ENCODE assay signal across 13 cellular contexts in the genomic region with DNA sequence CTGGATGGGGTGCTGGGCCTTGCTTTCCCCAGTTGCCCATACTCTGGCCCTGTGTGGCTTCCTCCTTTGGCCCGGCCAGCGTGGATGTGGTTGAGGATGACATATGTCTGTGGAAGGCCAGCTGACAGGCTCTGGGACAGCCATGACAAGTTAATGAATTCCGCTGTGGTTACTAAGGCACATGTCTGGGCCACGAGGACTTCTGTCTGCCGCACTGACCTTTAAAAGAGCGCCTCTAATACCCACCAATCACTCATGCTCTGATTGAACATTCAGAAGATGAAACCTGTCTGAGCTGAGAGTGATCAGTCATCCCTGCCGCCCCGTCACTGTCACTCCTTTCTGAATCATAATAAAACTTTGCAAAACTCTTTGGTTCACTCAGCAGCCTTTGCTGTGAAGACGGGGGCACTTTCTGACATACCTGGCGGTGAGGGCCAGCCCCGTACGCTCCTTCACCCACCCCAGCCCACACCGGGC.
A peak's percentile ranks its signal among the peaks of the same experiment; 100 is the strongest.
DNase-seq lines count a peak whose midpoint lies in the region; ATAC-seq, FAIRE-seq and TF ChIP-seq lines count a peak whose summit lies in the region.
"Had no signal": no experiment of that assay in that cellular context is flagged by ENCODE, and none has a peak within 500 bp of the region (broad histone marks: within the 10 kb centered on the region; RNA-seq: fewer than 3 reads in every experiment).

No MANE protein-coding gene starts in this region.

- H3K4me3 ChIP-seq in sigmoid colon: no peak overlapping the region
- H3K4me3 ChIP-seq in colonic mucosa: no peak overlapping the region
- H3K4me3 ChIP-seq: dorsolateral prefrontal cortex, gastrocnemius medialis, transverse colon had no signal

- H3K36me3 ChIP-seq in sigmoid colon: no peaks in the 10 kb centered on the region
- H3K36me3 ChIP-seq in colonic mucosa: no peaks in the 10 kb centered on the region
- H3K36me3 ChIP-seq: gastrocnemius medialis, transverse colon had no signal

- 80 to 90% methylated on average over 13 of the region's 13 CpGs for WGBS in sigmoid colon, 2 donors

- H3K9me3 ChIP-seq in sigmoid colon: no peaks in the 10 kb centered on the region
- H3K9me3 ChIP-seq in colonic mucosa: no peaks in the 10 kb centered on the region
- H3K9me3 ChIP-seq: gastrocnemius medialis, transverse colon had no signal

- no peak for FAIRE-seq in RCC 7860 (lab: Jason Lieb, UNC)

- H3K9me3 Mint-ChIP-seq in activated CD4-positive, alpha-beta memory T cell treated with anti-CD3 and anti-CD28 coated beads for 36 hours: no peaks in the 10 kb centered on the region
- no peaks in the 10 kb centered on the region for H3K9me3 Mint-ChIP-seq in activated CD4-positive, alpha-beta memory T cell treated with anti-CD3 and anti-CD28 coated beads, Interleukin-2, amount 10 ng/mL, durations not matched to agents 7 days and 5 days
- H3K9me3 Mint-ChIP-seq: activated naive CD4-positive, alpha-beta T cell treated with anti-CD3 and anti-CD28 coated beads, Interleukin-2, amount 50 U/mL, for 24 hours had no signal

- TF ChIP-seq EP300 in sigmoid colon (IDR thresholded peaks at IDR 0.05): no peak

- DNase-seq in activated CD4-positive, alpha-beta memory T cell treated with anti-CD3 and anti-CD28 coated beads for 36 hours: peak; percentile 85
- no peak for DNase-seq in activated CD4-positive, alpha-beta memory T cell treated with anti-CD3 and anti-CD28 coated beads, Interleukin-2, amount 10 ng/mL, durations not matched to agents 7 days and 5 days
- DNase-seq in RCC 7860 (ENCODE audit: low spot score) (peak; percentile 66), ureter (ENCODE audit: low spot score) (no peak), sigmoid colon (no peak), colonic mucosa (no peak)
- DNase-seq in stimulated activated CD4-positive, alpha-beta T cell treated with anti-CD3 and anti-CD28 coated beads, TNF-alpha, amount 100 ng/mL, for 48 hours (ENCODE audit: low read depth in 3 of 3): peak; percentile 25 to 33 (median 31)
- DNase-seq: gastrocnemius medialis, KBM-7, transverse colon had no signal

- H3K36me3 Mint-ChIP-seq in activated CD4-positive, alpha-beta memory T cell treated with anti-CD3 and anti-CD28 coated beads for 36 hours: no peaks in the 10 kb centered on the region
- H3K36me3 Mint-ChIP-seq in activated CD4-positive, alpha-beta memory T cell treated with anti-CD3 and anti-CD28 coated beads, Interleukin-2, amount 10 ng/mL, durations not matched to agents 7 days and 5 days (ENCODE audit: low read depth): no peaks in the 10 kb centered on the region
- H3K36me3 Mint-ChIP-seq: activated naive CD4-positive, alpha-beta T cell treated with anti-CD3 and anti-CD28 coated beads, Interleukin-2, amount 50 U/mL, for 24 hours had no signal

- H3K27ac ChIP-seq in sigmoid colon (no peak overlapping the region), colonic mucosa (no peak overlapping the region)
- H3K27ac ChIP-seq: gastrocnemius medialis, transverse colon had no signal

- peaks cover 19% of the 10 kb centered on the region for H3K4me1 Mint-ChIP-seq in activated CD4-positive, alpha-beta memory T cell treated with anti-CD3 and anti-CD28 coated beads for 36 hours (ENCODE audit: low read depth)
- peaks cover 15% of the 10 kb centered on the region for H3K4me1 Mint-ChIP-seq in activated CD4-positive, alpha-beta memory T cell treated with anti-CD3 and anti-CD28 coated beads, Interleukin-2, amount 10 ng/mL, durations not matched to agents 7 days and 5 days

- peak; percentile 70 for ATAC-seq in HG02623 (IDR thresholded peaks at IDR 0.05; ENCODE audit: unreplicated experiment)
- ATAC-seq: gastrocnemius medialis had no signal

- POLR2A ChIA-PET in activated CD4-positive, alpha-beta memory T cell treated with anti-CD3 and anti-CD28 coated beads for 36 hours (lab: Charles Lee): interaction anchor here (1.5 kb wide), 1 partner anchor 95 kb away, joined by 6 read pairs; no protein-coding TSS in a partner anchor
- POLR2A ChIA-PET in activated CD4-positive, alpha-beta memory T cell treated with anti-CD3 and anti-CD28 coated beads, Interleukin-2, amount 10 ng/mL, durations not matched to agents 7 days and 5 days (lab: Charles Lee): no interaction called here

- H3K27me3 ChIP-seq in sigmoid colon (no peaks in the 10 kb centered on the region), colonic mucosa (no peaks in the 10 kb centered on the region)
- H3K27me3 ChIP-seq: dorsolateral prefrontal cortex had no signal

- CTCF ChIA-PET in activated CD4-positive, alpha-beta memory T cell treated with anti-CD3 and anti-CD28 coated beads for 36 hours (lab: Charles Lee): interaction anchor here (0.9 to 2.0 kb wide), 3 partner anchors 8 to 786 kb away, joined by 3 to 5 read pairs (median 5); no protein-coding TSS in a partner anchor
- CTCF ChIA-PET in activated CD4-positive, alpha-beta memory T cell treated with anti-CD3 and anti-CD28 coated beads, Interleukin-2, amount 10 ng/mL, durations not matched to agents 7 days and 5 days (lab: Charles Lee): no interaction called here

- H3K4me1 ChIP-seq in sigmoid colon (no peaks in the 10 kb centered on the region), colonic mucosa (no peaks in the 10 kb centered on the region)
- H3K4me1 ChIP-seq: gastrocnemius medialis, transverse colon had no signal

- no peak overlapping the region for H3K9ac ChIP-seq in colonic mucosa (ENCODE audit: low read depth in 2 of 2, low read length in 2 of 2)

- H3K27me3 Mint-ChIP-seq in activated CD4-positive, alpha-beta memory T cell treated with anti-CD3 and anti-CD28 coated beads for 36 hours: peaks cover 34% of the 10 kb centered on the region
- H3K27me3 Mint-ChIP-seq in activated CD4-positive, alpha-beta memory T cell treated with anti-CD3 and anti-CD28 coated beads, Interleukin-2, amount 10 ng/mL, durations not matched to agents 7 days and 5 days: peaks cover 32% of the 10 kb centered on the region

- no peak for TF ChIP-seq POLR2A in sigmoid colon (IDR thresholded peaks at IDR 0.05)

- intact Hi-C loops in activated CD4-positive, alpha-beta memory T cell treated with anti-CD3 and anti-CD28 coated beads for 36 hours (cut with micrococcal nuclease): loop anchor here (2.0 to 10.0 kb wide), 2 partner anchors 19 to 191 kb away; no protein-coding TSS in a partner anchor
- intact Hi-C loops in sigmoid colon (cut with DNase I) (no loop called here), colonic mucosa (cut with DNase I) (loop anchor here (10.0 kb wide), 1 partner anchor 931 kb away; no protein-coding TSS in a partner anchor)

- TF ChIP-seq CTCF in sigmoid colon (IDR thresholded peaks at IDR 0.05): no peak
- TF ChIP-seq CTCF in colonic mucosa (IDR thresholded peaks at IDR 0.05): no peak

- peak overlapping the region; percentile 14 for H3K27ac Mint-ChIP-seq in activated CD4-positive, alpha-beta memory T cell treated with anti-CD3 and anti-CD28 coated beads for 36 hours
- H3K27ac Mint-ChIP-seq in activated CD4-positive, alpha-beta memory T cell treated with anti-CD3 and anti-CD28 coated beads, Interleukin-2, amount 10 ng/mL, durations not matched to agents 7 days and 5 days: no peak overlapping the region

- H3K4me3 Mint-ChIP-seq in activated CD4-positive, alpha-beta memory T cell treated with anti-CD3 and anti-CD28 coated beads for 36 hours: no peak overlapping the region
- H3K4me3 Mint-ChIP-seq in activated CD4-positive, alpha-beta memory T cell treated with anti-CD3 and anti-CD28 coated beads, Interleukin-2, amount 10 ng/mL, durations not matched to agents 7 days and 5 days: no peak overlapping the region
- H3K4me3 Mint-ChIP-seq: activated naive CD4-positive, alpha-beta T cell treated with anti-CD3 and anti-CD28 coated beads, Interleukin-2, amount 50 U/mL, for 24 hours had no signal

Comparison
In these comparisons a context has a peak if more than half of its experiments do, and no peak if none do; other contexts are left out.
1. DNase-seq: peak in activated CD4-positive, alpha-beta memory T cell treated with anti-CD3 and anti-CD28 coated beads for 36 hours (single experiment), RCC 7860 (single experiment) and stimulated activated CD4-positive, alpha-beta T cell treated with anti-CD3 and anti-CD28 coated beads, TNF-alpha, amount 100 ng/mL, for 48 hours (3 of 3); none in activated CD4-positive, alpha-beta memory T cell treated with anti-CD3 and anti-CD28 coated beads, Interleukin-2, amount 10 ng/mL, durations not matched to agents 7 days and 5 days (single experiment), ureter (single experiment), sigmoid colon (single experiment) and colonic mucosa (single experiment).